ENCODE assay signal across 25 cellular contexts in genomic region chr9:133600747-133601146, GRCh38. TPM values are rescaled to one million over a fixed set of nuclear protein-coding genes. Genes with fewer than 3 reads are reported as not detected.
"Had no signal": no experiment of that assay in that cellular context is flagged by ENCODE, and none has a peak within 500 bp of the region (broad histone marks: within the 10 kb centered on the region; RNA-seq: fewer than 3 reads in every experiment).

No MANE protein-coding gene starts in this region.

- H3K4me3 Mint-ChIP-seq: immature natural killer cell; naive thymus-derived CD8-positive, alpha-beta T cell; nephron progenitor cell; stimulated activated memory B cell treated with anti-CD40 and anti-IgM and Interleukin-4, amounts not matched to agents 10 μg/mL and 1 μg/mL and 100 μg/mL, for 72 hours; stimulated activated naive CD8-positive, alpha-beta T cell treated with anti-CD3 and anti-CD28 coated beads, Interleukin-15, Interleukin-2, amounts not matched to agents 100 ng/mL and 50 ng/mL, for 24 hours had no signal

- DNase-seq: dermis blood vessel endothelial cell; effector memory CD4-positive, alpha-beta T cell; foreskin keratinocyte; glutamatergic neuron; hypothalamus; immature natural killer cell; islet precursor cell; left ventricle myocardium superior; lower lobe of right lung; nephron progenitor cell; nucleus accumbens; ovary; sigmoid colon; stimulated activated CD4-positive, alpha-beta T cell treated with anti-CD3 and anti-CD28 coated beads, Interleukin-4, amount 100 ng/mL, for 4 hours; transverse colon; upper lobe of right lung; uterus had no signal

- ATAC-seq: foreskin keratinocyte; gastroesophageal sphincter; left ventricle myocardium superior; lower lobe of right lung; naive thymus-derived CD8-positive, alpha-beta T cell; psoas muscle; right cardiac atrium; stimulated activated memory B cell treated with anti-CD40 and anti-IgM and Interleukin-4, amounts not matched to agents 10 μg/mL and 1 μg/mL and 100 μg/mL, for 72 hours; upper lobe of right lung had no signal

- H3K27ac Mint-ChIP-seq: immature natural killer cell; naive thymus-derived CD8-positive, alpha-beta T cell; nephron progenitor cell; stimulated activated memory B cell treated with anti-CD40 and anti-IgM and Interleukin-4, amounts not matched to agents 10 μg/mL and 1 μg/mL and 100 μg/mL, for 72 hours; stimulated activated naive CD8-positive, alpha-beta T cell treated with anti-CD3 and anti-CD28 coated beads, Interleukin-15, Interleukin-2, amounts not matched to agents 100 ng/mL and 50 ng/mL, for 24 hours had no signal

RNA-seq across cellular contexts. Expression of gene FAM163B, which starts 8.4 kb away (rescaled TPM):
- polyA plus RNA-seq: endothelial cell of umbilical vein; fibroblast of lung; foreskin keratinocyte; immature natural killer cell; naive thymus-derived CD8-positive, alpha-beta T cell; psoas muscle had no signal

RNA-seq across cellular contexts. Expression of gene DBH, which starts 35.4 kb away (rescaled TPM):
- polyA plus RNA-seq: endothelial cell of umbilical vein; fibroblast of lung; foreskin keratinocyte; immature natural killer cell; naive thymus-derived CD8-positive, alpha-beta T cell had no signal
